ENCODE assay signal across 21 cellular contexts in genomic region chr4:24235609-24236008, GRCh38.
"Had no signal": no experiment of that assay in that cellular context is flagged by ENCODE, and none has a peak within 500 bp of the region (broad histone marks: within the 10 kb centered on the region; RNA-seq: fewer than 3 reads in every experiment).

No MANE protein-coding gene starts in this region.

- H3K4me3 ChIP-seq: adrenal gland, left lung, skin epidermis, stomach, upper lobe of left lung had no signal

- H3K27me3 Mint-ChIP-seq: progenitor cell of endocrine pancreas had no signal

- FAIRE-seq: colon had no signal

- H3K36me3 Mint-ChIP-seq: activated naive CD4-positive, alpha-beta T cell treated with anti-CD3 and anti-CD28 coated beads, Interleukin-2, amount 50 U/mL, for 72 hours; WTC11 had no signal

- H3K36me3 ChIP-seq: adrenal gland, left lung, stomach, upper lobe of left lung had no signal

- H3K9me3 ChIP-seq: adrenal gland, left lung, stomach, upper lobe of left lung had no signal

- H3K9me3 Mint-ChIP-seq: activated naive CD4-positive, alpha-beta T cell treated with anti-CD3 and anti-CD28 coated beads, Interleukin-2, amount 50 U/mL, for 72 hours; nephron progenitor cell; WTC11 had no signal

- H3K4me1 Mint-ChIP-seq: activated CD4-positive, alpha-beta T cell treated with anti-CD3 and anti-CD28 coated beads for 36 hours; nephron progenitor cell had no signal

- H3K4me3 Mint-ChIP-seq: activated CD4-positive, alpha-beta T cell treated with anti-CD3 and anti-CD28 coated beads for 36 hours; nephron progenitor cell; WTC11 had no signal

- ATAC-seq: activated CD4-positive, alpha-beta T cell treated with anti-CD3 and anti-CD28 coated beads for 36 hours; activated naive CD4-positive, alpha-beta T cell treated with anti-CD3 and anti-CD28 coated beads, Interleukin-2, amount 50 U/mL, for 72 hours; left lung; right cardiac atrium; WTC11 had no signal

- H3K27me3 ChIP-seq: adrenal gland, left lung, stomach, upper lobe of left lung had no signal

- H3K27ac Mint-ChIP-seq: activated CD4-positive, alpha-beta T cell treated with anti-CD3 and anti-CD28 coated beads for 36 hours; activated naive CD4-positive, alpha-beta T cell treated with anti-CD3 and anti-CD28 coated beads, Interleukin-2, amount 50 U/mL, for 72 hours; nephron progenitor cell; progenitor cell of endocrine pancreas; WTC11 had no signal

- H3K27ac ChIP-seq: adrenal gland, left lung, skin epidermis, stomach, upper lobe of left lung had no signal

- DNase-seq: activated CD4-positive, alpha-beta T cell treated with anti-CD3 and anti-CD28 coated beads for 36 hours; activated CD4-positive, alpha-beta T cell treated with anti-CD3 and anti-CD28 coated beads, Interleukin-2, amount 50 U/mL, for 48 hours; activated gamma-delta T cell treated with Interleukin-2 at 50 U/mL for 16 hours; adrenal gland; caudate nucleus; erythroblast; left lung; mammary epithelial cell; midbrain; nephron progenitor cell; nucleus accumbens; right cardiac atrium; stimulated activated CD4-positive, alpha-beta T cell treated with anti-CD3 and anti-CD28 coated beads, Interleukin-15, amount 100 ng/mL, for 24 hours; stimulated activated CD4-positive, alpha-beta T cell treated with anti-CD3 and anti-CD28 coated beads, Interleukin-4, amount 100 ng/mL, for 1 hour; stomach; upper lobe of left lung had no signal

- H3K4me1 ChIP-seq: adrenal gland, left lung, stomach, upper lobe of left lung had no signal
